14 cellular contexts compared by ENCODE assay signal in genomic region chr1:35727434-35727825, GRCh38.
"Had no signal": no experiment of that assay in that cellular context is flagged by ENCODE, and none has a peak within 500 bp of the region (broad histone marks: within the 10 kb centered on the region; RNA-seq: fewer than 3 reads in every experiment).

No MANE protein-coding gene starts in this region.

- H3K9me3 ChIP-seq: heart right ventricle, pancreas, psoas muscle, right atrium auricular region, thoracic aorta, upper lobe of left lung had no signal

- H3K27me3 ChIP-seq: heart right ventricle, pancreas, right atrium auricular region, upper lobe of left lung had no signal

- H3K9me3 Mint-ChIP-seq: activated naive CD8-positive, alpha-beta T cell treated with anti-CD3 and anti-CD28 coated beads for 36 hours; activated T-cell treated with anti-CD3 and anti-CD28 coated beads, Interleukin-2, amount 50 U/mL, for 24 hours; activated T-helper 17 cell treated with anti-CD3 and anti-CD28 coated beads, Interleukin-2, amount 50 U/mL, for 72 hours; nephron progenitor cell; T-helper 2 cell treated with Interferon-gamma antibody and Interleukin-4, amounts not matched to agents 5 μg/mL and 100 μg/mL, for 36 hours had no signal

- H3K27me3 Mint-ChIP-seq: activated naive CD8-positive, alpha-beta T cell treated with anti-CD3 and anti-CD28 coated beads for 36 hours; activated T-cell treated with anti-CD3 and anti-CD28 coated beads, Interleukin-2, amount 50 U/mL, for 24 hours; activated T-helper 17 cell treated with anti-CD3 and anti-CD28 coated beads, Interleukin-2, amount 50 U/mL, for 72 hours had no signal

- H3K27ac ChIP-seq: epithelial cell of prostate, heart right ventricle, pancreas, psoas muscle, right atrium auricular region, thoracic aorta, upper lobe of left lung, VCaP had no signal

- H3K4me1 Mint-ChIP-seq: activated naive CD8-positive, alpha-beta T cell treated with anti-CD3 and anti-CD28 coated beads for 36 hours had no signal

- H3K4me3 Mint-ChIP-seq: activated naive CD8-positive, alpha-beta T cell treated with anti-CD3 and anti-CD28 coated beads for 36 hours; activated T-cell treated with anti-CD3 and anti-CD28 coated beads, Interleukin-2, amount 50 U/mL, for 24 hours; activated T-helper 17 cell treated with anti-CD3 and anti-CD28 coated beads, Interleukin-2, amount 50 U/mL, for 72 hours; nephron progenitor cell; T-helper 2 cell treated with Interferon-gamma antibody and Interleukin-4, amounts not matched to agents 5 μg/mL and 100 μg/mL, for 36 hours had no signal

- H3K4me3 ChIP-seq: heart right ventricle, pancreas, psoas muscle, right atrium auricular region, thoracic aorta, upper lobe of left lung had no signal

- DNase-seq: cortex of kidney had no signal

- H3K4me1 ChIP-seq: heart right ventricle, psoas muscle, right atrium auricular region had no signal

- H3K36me3 ChIP-seq: heart right ventricle, pancreas, right atrium auricular region, thoracic aorta, upper lobe of left lung had no signal

- H3K27ac Mint-ChIP-seq: activated naive CD8-positive, alpha-beta T cell treated with anti-CD3 and anti-CD28 coated beads for 36 hours; activated T-cell treated with anti-CD3 and anti-CD28 coated beads, Interleukin-2, amount 50 U/mL, for 24 hours; activated T-helper 17 cell treated with anti-CD3 and anti-CD28 coated beads, Interleukin-2, amount 50 U/mL, for 72 hours; nephron progenitor cell; T-helper 2 cell treated with Interferon-gamma antibody and Interleukin-4, amounts not matched to agents 5 μg/mL and 100 μg/mL, for 36 hours had no signal
